9 cellular contexts compared by ENCODE assay signal in the genomic region with DNA sequence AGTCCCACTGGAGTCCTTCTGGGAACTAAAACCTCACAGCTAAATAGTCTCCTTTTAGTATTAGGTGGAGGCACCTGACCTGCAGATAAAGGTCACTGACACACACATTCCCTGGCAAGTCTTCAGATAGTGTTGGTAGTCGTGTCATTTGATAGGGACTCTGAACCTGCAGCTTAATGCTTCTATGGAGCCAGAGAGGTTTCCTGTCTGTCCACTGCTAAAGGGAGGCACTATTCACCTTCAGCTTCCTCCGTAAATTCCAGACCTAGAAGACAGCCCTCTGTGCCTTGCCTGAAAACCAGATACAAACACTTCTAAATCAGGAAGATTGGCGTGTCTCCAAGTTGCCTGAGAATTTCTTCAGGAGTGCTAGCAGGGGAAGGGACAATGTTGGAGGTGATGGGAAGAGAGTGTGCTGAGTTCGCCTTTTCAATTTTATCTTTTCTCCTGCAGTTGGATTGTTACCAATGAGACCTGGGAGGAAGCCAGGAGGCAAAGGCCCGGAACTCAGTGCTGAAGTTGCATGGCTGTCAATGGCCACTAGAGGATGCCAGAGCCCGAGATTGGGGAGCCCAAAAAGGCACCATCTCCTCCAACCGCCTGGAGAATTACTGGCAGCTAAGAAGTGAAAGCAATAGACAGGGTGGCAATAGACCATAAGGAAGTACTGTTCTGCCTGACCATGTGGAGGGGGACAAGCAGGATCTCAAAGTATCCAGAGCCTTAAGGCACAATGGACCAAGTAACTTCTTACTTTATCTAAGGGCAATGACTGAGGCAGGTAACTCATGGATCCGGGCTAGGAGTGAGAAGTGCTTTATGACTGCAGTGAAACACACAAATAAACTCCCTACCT.
DNase-seq lines count a peak whose midpoint lies in the region; ATAC-seq and TF ChIP-seq lines count a peak whose summit lies in the region.
"Had no signal": no experiment of that assay in that cellular context is flagged by ENCODE, and none has a peak within 500 bp of the region (broad histone marks: within the 10 kb centered on the region; RNA-seq: fewer than 3 reads in every experiment).

No MANE protein-coding gene starts in this region.

- no peak for TF ChIP-seq POLR2A in right lobe of liver (IDR thresholded peaks at IDR 0.05)

- ATAC-seq in GM19035 (IDR thresholded peaks at IDR 0.05; ENCODE audit: unreplicated experiment) (peak; percentile 98), HG03280 (IDR thresholded peaks at IDR 0.05; ENCODE audit: unreplicated experiment) (peak; percentile 95), right lobe of liver (peak; percentile 98 to 99 (median 98))

- no peak overlapping the region for H3K4me3 Mint-ChIP-seq in chondrocyte (ENCODE audit: unreplicated experiment)

- H3K36me3 Mint-ChIP-seq in chondrocyte (ENCODE audit: low read depth), result no peaks in the 10 kb centered on the region

- peak; percentile 67 for DNase-seq in BE2C
- peak; percentile 23 for DNase-seq in NCI-H446 treated with DMSO at 0.1 percent for 48 hours (lab: John Stamatoyannopoulos, UW)
- DNase-seq in activated CD4-positive, alpha-beta T cell treated with anti-CD3 and anti-CD28 coated beads for 24 hours (ENCODE audit: low read depth in 2 of 2), result peak; percentile 42 to 52
- DNase-seq in chondrocyte (ENCODE audit: low spot score), result no peak
- DNase-seq in right lobe of liver, result peak; percentile 58 to 74 (median 69)
- peak; percentile 41 to 63 (median 44) for DNase-seq in stimulated activated CD4-positive, alpha-beta T cell treated with anti-CD3 and anti-CD28 coated beads, TNF-alpha, amount 100 ng/mL, for 48 hours (ENCODE audit: low read depth in 3 of 3)

- H3K36me3 ChIP-seq in BE2C, result no peaks in the 10 kb centered on the region
- no peaks in the 10 kb centered on the region for H3K36me3 ChIP-seq in right lobe of liver

- H3K9me3 ChIP-seq in BE2C, result no peaks in the 10 kb centered on the region
- no peaks in the 10 kb centered on the region for H3K9me3 ChIP-seq in right lobe of liver

- H3K4me1 Mint-ChIP-seq in chondrocyte (ENCODE audit: low read depth), result peaks cover 9% of the 10 kb centered on the region

- H3K4me1 ChIP-seq in BE2C (no peaks in the 10 kb centered on the region), right lobe of liver (peaks cover 0 to 9% (median 0%) of the 10 kb centered on the region in 4 donors)

- H3K27me3 ChIP-seq in BE2C (peaks cover 4% of the 10 kb centered on the region), right lobe of liver (no peaks in the 10 kb centered on the region)

- TF ChIP-seq CTCF in BE2C (IDR thresholded peaks at IDR 0.05; ENCODE audit: low read depth, low read length) (peak; percentile 100), chondrocyte (IDR thresholded peaks at IDR 0.05) (peak; percentile 90), right lobe of liver (IDR thresholded peaks at IDR 0.05) (peak; percentile 88 to 94 (median 92))

- no peaks in the 10 kb centered on the region for H3K9me3 Mint-ChIP-seq in chondrocyte (ENCODE audit: low read depth)

- WGBS in right lobe of liver (ENCODE audit: insufficient coverage, low coverage, low lambda C conversion rate, missing lambda C conversion rate), result 29% methylated on average over 6 of the region's 8 CpGs

- H3K4me3 ChIP-seq in BE2C (ENCODE audit: low read depth, low read length) (no peak overlapping the region), right lobe of liver (no peak overlapping the region)

- H3K27ac Mint-ChIP-seq in chondrocyte (ENCODE audit: unreplicated experiment), result no peak overlapping the region
- H3K27ac Mint-ChIP-seq: IgD-negative memory B cell had no signal

- intact Hi-C loops in right lobe of liver (cut with DNase I), result no loop called here

- H3K27ac ChIP-seq in right lobe of liver, result no peak overlapping the region

- H3K27me3 Mint-ChIP-seq in chondrocyte (ENCODE audit: low read depth), result peaks cover 3% of the 10 kb centered on the region
- H3K27me3 Mint-ChIP-seq: IgD-negative memory B cell had no signal
